Comparison of ENCODE assay signal across 10 cellular contexts in genomic region chr6:7339007-7339732, GRCh38. TPM values are rescaled to one million over a fixed set of nuclear protein-coding genes. Genes with fewer than 3 reads are reported as not detected.
DNase-seq lines count a peak whose midpoint lies in the region; ATAC-seq, FAIRE-seq and TF ChIP-seq lines count a peak whose summit lies in the region.
"Not testable (repeated sequence)": the region's sequence is repeated elsewhere in the genome, so short reads cannot be mapped to it uniquely, and the experiment has no call there.
"Had no signal": no experiment of that assay in that cellular context is flagged by ENCODE, and none has a peak within 500 bp of the region (broad histone marks: within the 10 kb centered on the region; RNA-seq: fewer than 3 reads in every experiment).

No MANE protein-coding gene starts in this region.

- TF ChIP-seq POLR2A in GM12892 (IDR thresholded peaks at IDR 0.05; ENCODE audit: low read depth, low read length); adrenal gland (IDR thresholded peaks at IDR 0.05): not testable (repeated sequence)

- H3K27me3 ChIP-seq in BE2C; Karpas-422 (ENCODE audit: low read length); OCI-LY1 (ENCODE audit: insufficient read depth, low read length); adrenal gland: not testable (repeated sequence)

- not testable (repeated sequence) for H3K9me2 ChIP-seq in Karpas-422 (replicated peaks; ENCODE audit: insufficient read depth, low read length); OCI-LY1 (ENCODE audit: low read depth, low read length)

- not testable (repeated sequence) for H4K20me1 ChIP-seq in Karpas-422 (ENCODE audit: insufficient read depth, low read depth, low read length); OCI-LY1 (ENCODE audit: insufficient read depth, low read length)

- DNase-seq in BE2C (peak; percentile 68), Karpas-422 (peak; percentile 78), adrenal gland (peak in 2 of 7 donors; percentile 36 to 38), fibroblast of mammary gland (ENCODE audit: low read depth) (peak; percentile 24), renal cortical epithelial cell (ENCODE audit: low read depth) (peak; percentile 9)
- DNase-seq in GM12892 (ENCODE audit: insufficient read length); left lobe of liver (ENCODE audit: low spot score): not testable (repeated sequence)

- H2AFZ ChIP-seq in Karpas-422 (ENCODE audit: low read length); OCI-LY1 (ENCODE audit: low read length): not testable (repeated sequence)

- H3K9ac ChIP-seq in Karpas-422 (ENCODE audit: low read length); OCI-LY1 (ENCODE audit: low read length): not testable (repeated sequence)

- H3K79me2 ChIP-seq in Karpas-422 (ENCODE audit: low read length); OCI-LY1 (ENCODE audit: insufficient read depth, low read length): not testable (repeated sequence)

- H3K4me3 ChIP-seq in BE2C (ENCODE audit: low read depth, low read length); Karpas-422 (ENCODE audit: low read length); OCI-LY1 (ENCODE audit: low read depth, low read length, poor library complexity, severe bottlenecking); adrenal gland; fibroblast of mammary gland (ENCODE audit: control insufficient read depth, low read depth, low read length): not testable (repeated sequence)

- WGBS in adrenal gland, 4 donors: 67 to 77% (median 74%) methylated on average over 10 to 14 of the region's 14 CpGs

- ATAC-seq in left lobe of liver: peak; percentile 54

- not testable (repeated sequence) for H3K4me2 ChIP-seq in Karpas-422 (ENCODE audit: low read depth, low read length, poor library complexity, severe bottlenecking); OCI-LY1 (ENCODE audit: low read length)

- H3F3A ChIP-seq in OCI-LY1 (ENCODE audit: insufficient read depth, low read length): not testable (repeated sequence)

- FAIRE-seq in GM12892 (lab: Jason Lieb, UNC): peak; percentile 36

- intact Hi-C loops in adrenal gland (cut with DNase I): not testable (repeated sequence)

- peak; percentile 81 for TF ChIP-seq CTCF in BE2C (IDR thresholded peaks at IDR 0.05; ENCODE audit: low read depth, low read length)
- peak; percentile 79 for TF ChIP-seq CTCF in OCI-LY1 (IDR thresholded peaks at IDR 0.05; ENCODE audit: low read length)
- peak in 4 of 6 experiments; percentile 22 to 43 (median 39) for TF ChIP-seq CTCF in adrenal gland (IDR thresholded peaks at IDR 0.05)
- TF ChIP-seq CTCF in fibroblast of mammary gland (conservative IDR thresholded peaks at IDR 0.05; ENCODE audit: control insufficient read depth, insufficient read depth, low read depth, low read length): peak; percentile 32

- not testable (repeated sequence) for H3K27ac ChIP-seq in Karpas-422 (ENCODE audit: low read length); OCI-LY1 (ENCODE audit: low read depth, low read length, poor library complexity, severe bottlenecking); adrenal gland

- H3K9me3 ChIP-seq in BE2C; Karpas-422 (ENCODE audit: low read length); OCI-LY1 (ENCODE audit: low read length); adrenal gland (replicated peaks in 1 of 3): not testable (repeated sequence)

- H3K4me1 ChIP-seq in BE2C; Karpas-422 (ENCODE audit: low read length); OCI-LY1 (ENCODE audit: insufficient read depth, low read length, severe bottlenecking); adrenal gland (replicated peaks in 1 of 2): not testable (repeated sequence)

- H3K36me3 ChIP-seq in BE2C; Karpas-422 (ENCODE audit: insufficient read depth, low read length); OCI-LY1 (ENCODE audit: insufficient read depth, low read length); adrenal gland (replicated peaks in 1 of 2): not testable (repeated sequence)

RNA-seq across cellular contexts. Expression of gene SSR1, which starts 26.2 kb away (rescaled TPM):
- polyA plus RNA-seq in BE2C (2012; ENCODE audit: insufficient read depth, insufficient read length, low read depth): 96.8 TPM
- polyA plus RNA-seq in GM12892 (2012; ENCODE audit: missing spikeins): 97.7 TPM
- 43.6 and 83.2 TPM in 2 replicates for total RNA-seq in Karpas-422 (2014; rRNA removed; shearing (Covaris generic); ENCODE audit: low replicate concordance)
- total RNA-seq in adrenal gland (100 to 1,000 TPM in 4 of 8 donors, 10 to 100 TPM in 4; 42.9 to 281 (median 106) TPM), left lobe of liver (110 TPM), renal cortical epithelial cell (71.0 and 169 TPM in 2 replicates)
- 100 to 1,000 TPM in 1 of 3 donors, 10 to 100 TPM in 1, 1 to 10 TPM in 1; 9.7 to 211 (median 15.1) TPM for polyA plus RNA-seq in adrenal gland

RNA-seq across cellular contexts. Expression of gene CAGE1, which starts 50.4 kb away (rescaled TPM):
- polyA plus RNA-seq in BE2C (2012; ENCODE audit: insufficient read depth, insufficient read length, low read depth): not detected
- not detected for polyA plus RNA-seq in GM12892 (2012; ENCODE audit: missing spikeins)
- not detected in 2 replicates for total RNA-seq in Karpas-422 (2014; rRNA removed; shearing (Covaris generic); ENCODE audit: low replicate concordance)
- under 1 TPM in 3 of 8 donors, not detected in 5; 0.08 to 0.25 (median 0.25) TPM for total RNA-seq in adrenal gland
- polyA plus RNA-seq in adrenal gland: not detected
- 0.05 TPM for total RNA-seq in left lobe of liver
- total RNA-seq in renal cortical epithelial cell: 0.17 TPM in 1 of 2 replicates, not detected in the other
- total RNA-seq: colonic mucosa, tibial nerve had no signal

RNA-seq across cellular contexts. Expression of gene RIOK1, which starts 50.4 kb away (rescaled TPM):
- 61.4 TPM for polyA plus RNA-seq in BE2C (2012; ENCODE audit: insufficient read depth, insufficient read length, low read depth)
- 17.7 TPM for polyA plus RNA-seq in GM12892 (2012; ENCODE audit: missing spikeins)
- total RNA-seq in Karpas-422 (2014; rRNA removed; shearing (Covaris generic); ENCODE audit: low replicate concordance): 36.8 and 57.0 TPM in 2 replicates
- total RNA-seq in adrenal gland: 10 to 100 TPM in 6 of 8 donors, 1 to 10 TPM in 2; 6.0 to 18.8 (median 14.8) TPM
- polyA plus RNA-seq in adrenal gland: 10 to 100 TPM in 2 of 3 donors, 1 to 10 TPM in 1; 8.6 to 21.1 (median 14.9) TPM
- total RNA-seq in left lobe of liver: 4.4 TPM
- total RNA-seq in renal cortical epithelial cell: 10.4 and 16.9 TPM in 2 replicates
